Comparison of ENCODE assay signal across 8 cellular contexts in the genomic region with DNA sequence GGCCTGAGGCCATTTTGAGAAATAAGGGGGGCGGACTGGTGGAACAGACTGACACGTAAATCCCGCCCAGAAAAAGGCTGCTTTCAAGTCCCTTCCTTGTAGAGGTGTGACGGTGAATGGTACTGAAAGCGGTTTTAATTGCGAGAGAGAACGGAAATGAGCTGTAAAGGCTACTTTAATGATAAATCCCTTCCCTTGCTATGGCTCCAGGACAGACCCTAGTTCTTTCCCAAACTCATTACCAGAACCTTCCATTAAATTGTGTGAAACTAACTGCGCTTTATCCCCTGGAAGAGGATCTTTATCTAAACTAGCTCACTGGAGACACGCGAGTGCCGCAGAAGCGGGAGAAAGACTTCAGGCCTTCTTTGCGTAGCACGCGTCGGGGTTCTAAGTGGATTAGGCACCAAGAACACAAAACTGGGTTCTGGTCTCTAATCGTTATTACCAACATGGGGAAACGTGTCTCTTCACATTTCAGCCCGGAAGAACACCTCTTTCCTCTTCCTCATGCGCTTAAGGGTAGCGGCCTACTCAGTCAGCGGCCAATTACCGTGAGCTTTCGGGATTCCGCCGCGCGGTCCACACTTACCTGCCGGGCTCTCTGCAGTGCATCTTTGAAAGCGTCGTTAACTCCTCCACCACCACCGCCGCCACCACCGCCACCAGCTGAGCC. TPM values are rescaled to one million over a fixed set of nuclear protein-coding genes. Genes with fewer than 3 reads are reported as not detected.
A peak's percentile ranks its signal among the peaks of the same experiment; 100 is the strongest.
DNase-seq lines count a peak whose midpoint lies in the region; ATAC-seq and TF ChIP-seq lines count a peak whose summit lies in the region.

No MANE protein-coding gene starts in this region.

- no peak overlapping the region for H3K4me3 Mint-ChIP-seq in T-helper 17 cell

- H3K9ac ChIP-seq in iPS-15b (ENCODE audit: low read depth, low read length) (peak overlapping the region; percentile 99), skeletal muscle satellite cell (ENCODE audit: low read depth, low read length) (peak overlapping the region; percentile 97)

- peaks cover 0 to 32% of the 10 kb centered on the region in 2 donors for H3K4me1 ChIP-seq in ascending aorta
- H3K4me1 ChIP-seq in iPS-15b (ENCODE audit: control insufficient read depth, insufficient read depth, low read length) = peaks cover 16% of the 10 kb centered on the region
- peaks cover 16% of the 10 kb centered on the region for H3K4me1 ChIP-seq in skeletal muscle satellite cell (ENCODE audit: control insufficient read depth, insufficient read depth, low read length)

- H3K9me3 ChIP-seq in T-helper 17 cell (ENCODE audit: control insufficient read depth, low read length, poor library complexity, severe bottlenecking) (no peaks in the 10 kb centered on the region), ascending aorta (no peaks in the 10 kb centered on the region), iPS-15b (ENCODE audit: control insufficient read depth, insufficient read depth, low read length) (no peaks in the 10 kb centered on the region), skeletal muscle satellite cell (replicated peaks; ENCODE audit: low read length) (no peaks in the 10 kb centered on the region)

- H3K36me3 Mint-ChIP-seq in T-helper 17 cell (ENCODE audit: low read depth) = peaks cover 2% of the 10 kb centered on the region

- TF ChIP-seq CTCF in ascending aorta (IDR thresholded peaks at IDR 0.05) = no peak

- H3K27me3 ChIP-seq in ascending aorta (no peaks in the 10 kb centered on the region), iPS-15b (ENCODE audit: control insufficient read depth, insufficient read depth, low read length) (no peaks in the 10 kb centered on the region), skeletal muscle satellite cell (ENCODE audit: control insufficient read depth, insufficient read depth, low read length) (no peaks in the 10 kb centered on the region)

- H3K4me3 ChIP-seq in ascending aorta (peak overlapping the region; percentile 67 to 86), iPS-15b (ENCODE audit: low read depth, low read length) (peak overlapping the region; percentile 92), skeletal muscle satellite cell (ENCODE audit: low read length) (peak overlapping the region; percentile 77)

- no peaks in the 10 kb centered on the region for H3K27me3 Mint-ChIP-seq in T-helper 17 cell

- H3K27ac ChIP-seq in ascending aorta = peak overlapping the region; percentile 97 to 98

- DNase-seq in NCI-H1694 (lab: John Stamatoyannopoulos, UW) (peak; percentile 87), T-helper 17 cell (peak; percentile 41 to 61 (median 59)), ascending aorta (ENCODE audit: low spot score in 2 of 2) (peak; percentile 35 to 89), cortex of kidney (lab: John Stamatoyannopoulos, UW) (no peak)

- peaks cover 27% of the 10 kb centered on the region for H3K4me1 Mint-ChIP-seq in T-helper 17 cell

- H3K36me3 ChIP-seq in ascending aorta (peaks cover 0 to 4% of the 10 kb centered on the region in 2 donors), iPS-15b (ENCODE audit: control insufficient read depth, insufficient read depth, low read length) (no peaks in the 10 kb centered on the region), skeletal muscle satellite cell (ENCODE audit: insufficient read depth, low read length) (peaks cover 19% of the 10 kb centered on the region)

- H3K4me2 ChIP-seq in skeletal muscle satellite cell (ENCODE audit: low read length) = peak overlapping the region; percentile 92

- ATAC-seq in GM18502 (IDR thresholded peaks at IDR 0.05; ENCODE audit: poor library complexity, unreplicated experiment) (peak; percentile 73), HG02885 (IDR thresholded peaks at IDR 0.05; ENCODE audit: poor library complexity, unreplicated experiment) (peak; percentile 69), T-helper 17 cell (peak; percentile 65)

- intact Hi-C loops in ascending aorta (cut with DNase I) = loop anchor here (1.0 to 2.0 kb wide), 3 partner anchors 124 to 220 kb away; partner anchors contain the start of gene USP33

- H3K27ac Mint-ChIP-seq in T-helper 17 cell = no peak overlapping the region

RNA-seq across cellular contexts. Expression of gene FUBP1, which starts 0.4 kb away (rescaled TPM):
- total RNA-seq in T-helper 17 cell (100 to 1,000 TPM; 227 to 253 TPM), ascending aorta (90.3 TPM)
- 97.8 and 99.4 TPM in 2 replicates for total RNA-seq in skeletal muscle satellite cell (2012; rRNA removed)

RNA-seq across cellular contexts. Expression of gene DNAJB4, which starts 26.3 kb away (rescaled TPM):
- total RNA-seq in T-helper 17 cell (10 to 100 TPM; 15.2 to 20.8 TPM), ascending aorta (20.1 TPM)
- 63.4 and 94.4 TPM in 2 replicates for total RNA-seq in skeletal muscle satellite cell (2012; rRNA removed)
